ENCODE assay signal across 2 cellular contexts in genomic region chr12:124829008-124829707, GRCh38.
TF ChIP-seq lines count a peak whose summit lies in the region.

No MANE protein-coding gene starts in this region.

TF ChIP-seq in IMR-90, 13 proteins besides CTCF, POLR2A, EP300 and RAD21:
- TF ChIP-seq CHD1 (IDR thresholded peaks at IDR 0.05; ENCODE audit: low read depth, low read length) (no peak), CEBPB (IDR thresholded peaks at IDR 0.05; ENCODE audit: low read depth, low read length) (peak; percentile 99), RCOR1 (IDR thresholded peaks at IDR 0.05; ENCODE audit: insufficient replicate concordance, low read length) (peak; percentile 84), FOS (IDR thresholded peaks at IDR 0.05; ENCODE audit: low read depth, low read length) (0 out of 2 replicates have a peak, but pooled peaks have one; percentile 30)

TF ChIP-seq in HepG2, 621 proteins besides CTCF, POLR2A, EP300 and RAD21 (continues in another document):
- TF ChIP-seq RARA (CRISPR knock-in tag; IDR thresholded peaks at IDR 0.05) (peak; percentile 72), ZNF710 (CRISPR knock-in tag; IDR thresholded peaks at IDR 0.05; ENCODE audit: borderline replicate concordance) (peak; percentile 63; the same call in 1 of the 2 replicates), GATA4 (IDR thresholded peaks at IDR 0.05; ENCODE audit: borderline replicate concordance, low read depth) (peak; percentile 25; the same call in 1 of the 2 replicates), ATAD3A (CRISPR knock-in tag; IDR thresholded peaks at IDR 0.05) (no peak), ZNF124 (CRISPR knock-in tag; IDR thresholded peaks at IDR 0.05) (no peak), RXRA (CRISPR knock-in tag; IDR thresholded peaks at IDR 0.05) (peak; percentile 54; the same call in 1 of the 2 replicates), LBX2 (CRISPR knock-in tag; IDR thresholded peaks at IDR 0.05; ENCODE audit: borderline replicate concordance) (no peak), ZNF12 (CRISPR knock-in tag; IDR thresholded peaks at IDR 0.05) (0 out of 2 replicates have a peak, but pooled peaks have one; percentile 46), THRA (CRISPR knock-in tag; IDR thresholded peaks at IDR 0.05; ENCODE audit: borderline replicate concordance) (peak; percentile 48; the same call in 1 of the 2 replicates), TOPORS (CRISPR knock-in tag; IDR thresholded peaks at IDR 0.05) (no peak), ZNF317 (CRISPR knock-in tag; IDR thresholded peaks at IDR 0.05) (no peak), STAT6 (CRISPR knock-in tag; IDR thresholded peaks at IDR 0.05; ENCODE audit: borderline replicate concordance) (no peak), ZNF580 (CRISPR knock-in tag; IDR thresholded peaks at IDR 0.05; ENCODE audit: borderline replicate concordance, low read depth) (peak; percentile 98), MBD4 (IDR thresholded peaks at IDR 0.05; ENCODE audit: borderline replicate concordance, low read length) (no peak), NR2F6 (IDR thresholded peaks at IDR 0.05) (peak; percentile 72), NR2F6 (CRISPR knock-in tag; IDR thresholded peaks at IDR 0.05) (peak; percentile 86), SP1 (IDR thresholded peaks at IDR 0.05) (no peak), SP1 (CRISPR knock-in tag; IDR thresholded peaks at IDR 0.05) (0 out of 2 replicates have a peak, but pooled peaks have one; percentile 14), HNF4A (CRISPR knock-in tag; IDR thresholded peaks at IDR 0.05) (peak; percentile 63), KDM1A (CRISPR knock-in tag; IDR thresholded peaks at IDR 0.05) (peak; percentile 99), ZNF296 (CRISPR knock-in tag; conservative IDR thresholded peaks at IDR 0.05) (0 out of 2 replicates have a peak, but pooled peaks have one; percentile 24), ZNF30 (CRISPR knock-in tag; IDR thresholded peaks at IDR 0.05) (no peak), HNRNPUL1 (IDR thresholded peaks at IDR 0.05; ENCODE audit: low read depth, low read length) (no peak), EZH2 (conservative IDR thresholded peaks at IDR 0.05; ENCODE audit: low read depth, low read length) (no peak), PITX1 (CRISPR knock-in tag; IDR thresholded peaks at IDR 0.05) (0 out of 2 replicates have a peak, but pooled peaks have one; percentile 42), ZNF282 (IDR thresholded peaks at IDR 0.05; ENCODE audit: partially characterized antibody) (no peak), KDM2A (CRISPR knock-in tag; IDR thresholded peaks at IDR 0.05; ENCODE audit: borderline replicate concordance, low read depth) (peak; percentile 35; the same call in 1 of the 2 replicates), XRCC5 (optimal IDR thresholded peaks at IDR 0.05; ENCODE audit: low read length) (peak; percentile 10), FOXK2 (IDR thresholded peaks at IDR 0.05) (peak; percentile 53; the same call in 1 of the 2 replicates), ZNF329 (CRISPR knock-in tag; IDR thresholded peaks at IDR 0.05; ENCODE audit: low read depth) (peak; percentile 66; the same call in 1 of the 2 replicates), THAP8 (CRISPR knock-in tag; IDR thresholded peaks at IDR 0.05; ENCODE audit: borderline replicate concordance) (no peak; the same call in 1 of the 2 replicates), SNAPC2 (CRISPR knock-in tag; IDR thresholded peaks at IDR 0.05) (no peak), HOMEZ (CRISPR knock-in tag; IDR thresholded peaks at IDR 0.05; ENCODE audit: low read depth) (0 out of 2 replicates have a peak, but pooled peaks have one; percentile 19), MEIS2 (CRISPR knock-in tag; IDR thresholded peaks at IDR 0.05) (peak; percentile 98), SIX4 (CRISPR knock-in tag; IDR thresholded peaks at IDR 0.05) (peak; percentile 20; the same call in 1 of the 2 replicates), ZNF609 (CRISPR knock-in tag; IDR thresholded peaks at IDR 0.05; ENCODE audit: borderline replicate concordance) (peak; percentile 69; the same call in 1 of the 2 replicates), FOXK1 (CRISPR knock-in tag; IDR thresholded peaks at IDR 0.05; ENCODE audit: borderline replicate concordance, low read depth) (peak; percentile 21; the same call in 1 of the 2 replicates), ZNF280D (CRISPR knock-in tag; IDR thresholded peaks at IDR 0.05) (peak; percentile 99), ADNP (CRISPR knock-in tag; IDR thresholded peaks at IDR 0.05) (peak; percentile 95), MAX (IDR thresholded peaks at IDR 0.05) (peak; percentile 63), GABPB1 (CRISPR knock-in tag; IDR thresholded peaks at IDR 0.05) (0 out of 2 replicates have a peak, but pooled peaks have one; percentile 24), MLLT10 (CRISPR knock-in tag; IDR thresholded peaks at IDR 0.05) (no peak)
